Comparison of ENCODE assay signal across 16 cellular contexts in the genomic region with DNA sequence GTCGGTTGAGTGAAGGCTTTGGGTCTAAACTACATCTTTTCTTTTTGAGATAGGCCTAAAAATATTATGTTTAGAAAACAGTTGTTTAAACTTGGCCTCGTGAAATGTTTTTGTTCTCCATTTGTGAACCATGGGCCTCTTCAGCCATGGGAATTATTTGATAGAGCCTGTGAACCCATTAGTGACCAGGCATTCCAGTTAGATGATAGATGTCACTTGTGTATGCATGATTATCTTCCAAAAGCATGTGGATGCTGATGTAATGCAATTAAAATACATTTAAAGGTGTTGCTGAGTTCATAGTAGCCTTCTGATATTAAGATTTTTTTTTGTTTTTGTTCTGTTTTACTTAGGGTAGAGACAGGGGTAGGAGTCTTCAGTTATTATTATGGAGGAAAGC. TPM values are rescaled to one million over a fixed set of nuclear protein-coding genes. Genes with fewer than 3 reads are reported as not detected.
DNase-seq lines count a peak whose midpoint lies in the region; ATAC-seq, FAIRE-seq and TF ChIP-seq lines count a peak whose summit lies in the region.
"Had no signal": no experiment of that assay in that cellular context is flagged by ENCODE, and none has a peak within 500 bp of the region (broad histone marks: within the 10 kb centered on the region; RNA-seq: fewer than 3 reads in every experiment).

No MANE protein-coding gene starts in this region.

- no peaks in the 10 kb centered on the region for H3K27me3 Mint-ChIP-seq in naive thymus-derived CD4-positive, alpha-beta T cell
- H3K27me3 Mint-ChIP-seq: activated naive CD8-positive, alpha-beta T cell treated with anti-CD3 and anti-CD28 coated beads, Interleukin-2, amount 50 U/mL, for 24 hours had no signal

- H3K4me1 ChIP-seq in heart left ventricle (peaks cover 11 to 97% (median 86%) of the 10 kb centered on the region in 12 donors), breast epithelium (peaks cover 0 to 11% of the 10 kb centered on the region in 2 donors), upper lobe of right lung (peaks cover 65% of the 10 kb centered on the region), kidney (ENCODE audit: control insufficient read depth in 1 of 2, insufficient read depth in 1 of 2, low read depth in 1 of 2, low read length in 2 of 2) (peaks cover 34 to 69% of the 10 kb centered on the region in 2 donors)
- peaks cover 4 to 11% of the 10 kb centered on the region in 2 donors for H3K4me1 ChIP-seq in naive thymus-derived CD4-positive, alpha-beta T cell (ENCODE audit: control insufficient read depth in 2 of 2, insufficient read depth in 2 of 2, low read length in 2 of 2)

- peak overlapping the region in 3 of 9 donors; percentile 44 to 89 (median 75) for H3K27ac Mint-ChIP-seq in naive thymus-derived CD4-positive, alpha-beta T cell
- H3K27ac Mint-ChIP-seq: activated naive CD8-positive, alpha-beta T cell treated with anti-CD3 and anti-CD28 coated beads, Interleukin-2, amount 50 U/mL, for 24 hours had no signal

- H3K9me3 ChIP-seq in heart left ventricle (no peaks in the 10 kb centered on the region), breast epithelium (no peaks in the 10 kb centered on the region), upper lobe of right lung (no peaks in the 10 kb centered on the region), kidney (ENCODE audit: control insufficient read depth in 1 of 2, low read length in 2 of 2) (no peaks in the 10 kb centered on the region)
- H3K9me3 ChIP-seq in naive thymus-derived CD4-positive, alpha-beta T cell (ENCODE audit: control insufficient read depth in 2 of 3, low read length in 3 of 3), result no peaks in the 10 kb centered on the region

- H3K36me3 ChIP-seq in heart left ventricle (peaks cover 0 to 5% (median 0%) of the 10 kb centered on the region in 9 donors), breast epithelium (no peaks in the 10 kb centered on the region), upper lobe of right lung (no peaks in the 10 kb centered on the region), kidney (ENCODE audit: control insufficient read depth in 1 of 2, insufficient read depth in 2 of 2, low read length in 2 of 2) (peaks cover 0 to 12% of the 10 kb centered on the region in 2 donors)
- H3K36me3 ChIP-seq in naive thymus-derived CD4-positive, alpha-beta T cell (ENCODE audit: control insufficient read depth in 2 of 3, insufficient read depth in 3 of 3, low read length in 3 of 3), result no peaks in the 10 kb centered on the region

- peak overlapping the region; percentile 14 to 89 (median 86) for H3K27ac ChIP-seq in heart left ventricle
- peak overlapping the region; percentile 44 to 80 for H3K27ac ChIP-seq in breast epithelium
- H3K27ac ChIP-seq in naive thymus-derived CD4-positive, alpha-beta T cell (ENCODE audit: low read depth, low read length), result peak overlapping the region; percentile 82
- peak overlapping the region; percentile 24 for H3K27ac ChIP-seq in upper lobe of right lung
- H3K27ac ChIP-seq in kidney (ENCODE audit: low read depth in 2 of 2, low read length in 2 of 2), result peak overlapping the region in 1 of 2 donors; percentile 33

- H3K27me3 ChIP-seq in heart left ventricle, result no peaks in the 10 kb centered on the region
- H3K27me3 ChIP-seq in breast epithelium, result no peaks in the 10 kb centered on the region
- H3K27me3 ChIP-seq in naive thymus-derived CD4-positive, alpha-beta T cell (ENCODE audit: control insufficient read depth in 2 of 2, insufficient read depth in 2 of 2, low read length in 2 of 2), result no peaks in the 10 kb centered on the region
- H3K27me3 ChIP-seq in upper lobe of right lung, result no peaks in the 10 kb centered on the region

- TF ChIP-seq POLR2A in heart left ventricle (IDR thresholded peaks at IDR 0.05) (no peak), breast epithelium (IDR thresholded peaks at IDR 0.05) (no peak)

- intact Hi-C loops in heart left ventricle (cut with DNase I), result loop anchor here in 4 of 10 donors (2.0 to 5.0 kb wide), 2 partner anchors 32 to 34 kb away; partner anchors contain the start of gene CPEB4 (in 4 of the 4)
- intact Hi-C loops in left cardiac atrium (cut with DNase I), result no loop called here
- intact Hi-C loops in breast epithelium (cut with DNase I; ENCODE audit: low total_unique reads), result no loop called here
- intact Hi-C loops in naive thymus-derived CD4-positive, alpha-beta T cell (cut with micrococcal nuclease), result loop anchor here in 1 of 2 donors (10.0 kb wide), 1 partner anchor 216 kb away; no protein-coding TSS in a partner anchor
- intact Hi-C loops in upper lobe of right lung (cut with DNase I), result no loop called here
- intact Hi-C loops in kidney (cut with DNase I), result no loop called here

- H3K9ac ChIP-seq in kidney (ENCODE audit: low read length in 2 of 2), result no peak overlapping the region

- peaks cover 6 to 44% (median 28%) of the 10 kb centered on the region in 7 donors for H3K4me1 Mint-ChIP-seq in naive thymus-derived CD4-positive, alpha-beta T cell

- DNase-seq in heart left ventricle (no peak), left cardiac atrium (no peak), breast epithelium (ENCODE audit: low spot score in 2 of 2) (no peak), upper lobe of right lung (no peak), kidney (no peak), NCI-H1694 treated with DMSO at 0.1 percent for 48 hours (lab: John Stamatoyannopoulos, UW) (no peak)
- no peak for DNase-seq in naive thymus-derived CD4-positive, alpha-beta T cell
- DNase-seq: activated CD4-positive, alpha-beta T cell treated with anti-CD3 and anti-CD28 coated beads for 1 hour; activated naive CD8-positive, alpha-beta T cell treated with anti-CD3 and anti-CD28 coated beads, Interleukin-2, amount 50 U/mL, for 24 hours; Calu3; NCI-H1694; NCI-H510A; stimulated activated CD4-positive, alpha-beta T cell treated with anti-CD3 and anti-CD28 coated beads, Interleukin-2, amount 100 ng/mL, for 24 hours had no signal

- ATAC-seq in heart left ventricle (peak in 1 of 4 donors; percentile 34), left cardiac atrium (no peak), upper lobe of right lung (no peak), GM19328 (IDR thresholded peaks at IDR 0.05; ENCODE audit: unreplicated experiment) (no peak)
- no peak for ATAC-seq in naive thymus-derived CD4-positive, alpha-beta T cell
- ATAC-seq: activated naive CD8-positive, alpha-beta T cell treated with anti-CD3 and anti-CD28 coated beads, Interleukin-2, amount 50 U/mL, for 24 hours; HCT116; Panc1 had no signal

- 42 to 58% (median 44%) methylated on average over 2 of the region's 2 CpGs for WGBS in heart left ventricle, 4 donors

- H3K4me3 ChIP-seq in heart left ventricle (no peak overlapping the region), breast epithelium (no peak overlapping the region), upper lobe of right lung (no peak overlapping the region), kidney (ENCODE audit: low read length in 2 of 2) (no peak overlapping the region)
- H3K4me3 ChIP-seq in naive thymus-derived CD4-positive, alpha-beta T cell (ENCODE audit: low read length), result no peak overlapping the region

- FAIRE-seq in kidney (lab: Jason Lieb, UNC), result no peak

- peak overlapping the region in 1 of 10 donors; percentile 27 for H3K4me3 Mint-ChIP-seq in naive thymus-derived CD4-positive, alpha-beta T cell
- H3K4me3 Mint-ChIP-seq: activated naive CD8-positive, alpha-beta T cell treated with anti-CD3 and anti-CD28 coated beads, Interleukin-2, amount 50 U/mL, for 24 hours had no signal

- TF ChIP-seq CTCF in heart left ventricle (IDR thresholded peaks at IDR 0.05) (no peak), breast epithelium (IDR thresholded peaks at IDR 0.05) (no peak), upper lobe of right lung (IDR thresholded peaks at IDR 0.05) (no peak), kidney (IDR thresholded peaks at IDR 0.05; ENCODE audit: borderline replicate concordance, extremely low read depth, insufficient read depth) (no peak)

- CTCF ChIA-PET in naive thymus-derived CD4-positive, alpha-beta T cell (lab: Charles Lee), result no interaction called here

- no peaks in the 10 kb centered on the region for H3K9me3 Mint-ChIP-seq in naive thymus-derived CD4-positive, alpha-beta T cell
- H3K9me3 Mint-ChIP-seq: activated naive CD8-positive, alpha-beta T cell treated with anti-CD3 and anti-CD28 coated beads, Interleukin-2, amount 50 U/mL, for 24 hours had no signal

- POLR2A ChIA-PET in naive thymus-derived CD4-positive, alpha-beta T cell (lab: Charles Lee), result interaction anchor here (0.6 kb wide), 1 partner anchor 17 kb away, joined by 4 read pairs; no protein-coding TSS in a partner anchor

- peaks cover 0 to 7% (median 4%) of the 10 kb centered on the region in 5 donors for H3K36me3 Mint-ChIP-seq in naive thymus-derived CD4-positive, alpha-beta T cell

RNA-seq across cellular contexts. Expression of gene CPEB4, which starts 32.7 kb away (rescaled TPM):
- total RNA-seq in heart left ventricle (100 to 1,000 TPM; 104 to 217 (median 172) TPM), left cardiac atrium (100 to 1,000 TPM in 1 of 2 donors, 10 to 100 TPM in 1; 73.8 to 178 TPM), breast epithelium (10 to 100 TPM; 36.4 to 71.7 (median 49.9) TPM), upper lobe of right lung (62.4 TPM), kidney (73.0 TPM)
- polyA plus RNA-seq in heart left ventricle (100 to 1,000 TPM in 1 of 2 donors, 10 to 100 TPM in 1; 28.7 to 158 TPM), kidney (ENCODE audit: insufficient read depth, low read depth, low replicate concordance) (9.5 TPM)
- total RNA-seq in naive thymus-derived CD4-positive, alpha-beta T cell, result 10 to 100 TPM; 12.6 to 40.4 (median 17.5) TPM
- polyA plus RNA-seq in naive thymus-derived CD4-positive, alpha-beta T cell, result 1 to 10 TPM; 3.9 to 6.9 TPM
